8 cellular contexts compared by ENCODE assay signal in the genomic region with DNA sequence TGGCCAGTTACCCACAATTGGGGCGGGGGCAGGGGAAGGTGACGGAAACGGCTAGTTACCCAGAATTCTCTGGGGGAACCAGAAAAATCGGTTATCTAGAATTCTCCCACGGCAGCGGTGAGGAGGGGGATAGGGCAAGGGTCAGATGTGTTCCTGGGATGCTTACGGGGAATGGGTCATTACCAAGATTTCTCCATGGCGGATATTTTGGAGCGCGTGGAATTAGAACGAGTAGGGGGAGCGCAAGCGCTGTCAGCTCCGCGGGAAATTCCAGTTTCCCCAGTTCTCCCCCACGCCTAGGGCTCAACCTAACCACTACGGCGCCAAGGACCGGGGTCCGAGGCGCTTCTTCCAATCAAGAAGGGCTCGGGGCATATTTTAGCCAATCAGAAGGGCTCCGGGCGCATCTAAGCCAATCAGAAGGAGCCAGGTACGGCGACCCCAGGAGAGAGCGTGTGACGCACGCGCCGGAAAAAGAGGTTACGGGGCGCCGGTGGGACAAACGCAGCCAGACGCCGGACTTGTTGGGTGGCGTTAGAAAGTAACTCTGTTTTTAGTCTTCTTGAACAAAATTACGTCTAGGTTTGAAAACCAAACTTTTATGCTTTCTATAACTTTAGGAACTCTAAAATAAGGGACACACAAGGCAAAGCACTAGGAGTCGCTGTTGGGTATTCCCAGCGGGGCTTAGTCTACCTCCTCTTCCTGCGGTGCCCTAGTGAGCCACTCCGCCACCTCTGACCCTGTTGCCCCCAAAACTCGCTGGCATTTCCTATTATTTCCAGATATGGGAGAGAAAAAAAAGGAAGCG. TPM values are rescaled to one million over a fixed set of nuclear protein-coding genes. Genes with fewer than 3 reads are reported as not detected.
DNase-seq lines count a peak whose midpoint lies in the region; ATAC-seq and TF ChIP-seq lines count a peak whose summit lies in the region.

A gene with protein sequence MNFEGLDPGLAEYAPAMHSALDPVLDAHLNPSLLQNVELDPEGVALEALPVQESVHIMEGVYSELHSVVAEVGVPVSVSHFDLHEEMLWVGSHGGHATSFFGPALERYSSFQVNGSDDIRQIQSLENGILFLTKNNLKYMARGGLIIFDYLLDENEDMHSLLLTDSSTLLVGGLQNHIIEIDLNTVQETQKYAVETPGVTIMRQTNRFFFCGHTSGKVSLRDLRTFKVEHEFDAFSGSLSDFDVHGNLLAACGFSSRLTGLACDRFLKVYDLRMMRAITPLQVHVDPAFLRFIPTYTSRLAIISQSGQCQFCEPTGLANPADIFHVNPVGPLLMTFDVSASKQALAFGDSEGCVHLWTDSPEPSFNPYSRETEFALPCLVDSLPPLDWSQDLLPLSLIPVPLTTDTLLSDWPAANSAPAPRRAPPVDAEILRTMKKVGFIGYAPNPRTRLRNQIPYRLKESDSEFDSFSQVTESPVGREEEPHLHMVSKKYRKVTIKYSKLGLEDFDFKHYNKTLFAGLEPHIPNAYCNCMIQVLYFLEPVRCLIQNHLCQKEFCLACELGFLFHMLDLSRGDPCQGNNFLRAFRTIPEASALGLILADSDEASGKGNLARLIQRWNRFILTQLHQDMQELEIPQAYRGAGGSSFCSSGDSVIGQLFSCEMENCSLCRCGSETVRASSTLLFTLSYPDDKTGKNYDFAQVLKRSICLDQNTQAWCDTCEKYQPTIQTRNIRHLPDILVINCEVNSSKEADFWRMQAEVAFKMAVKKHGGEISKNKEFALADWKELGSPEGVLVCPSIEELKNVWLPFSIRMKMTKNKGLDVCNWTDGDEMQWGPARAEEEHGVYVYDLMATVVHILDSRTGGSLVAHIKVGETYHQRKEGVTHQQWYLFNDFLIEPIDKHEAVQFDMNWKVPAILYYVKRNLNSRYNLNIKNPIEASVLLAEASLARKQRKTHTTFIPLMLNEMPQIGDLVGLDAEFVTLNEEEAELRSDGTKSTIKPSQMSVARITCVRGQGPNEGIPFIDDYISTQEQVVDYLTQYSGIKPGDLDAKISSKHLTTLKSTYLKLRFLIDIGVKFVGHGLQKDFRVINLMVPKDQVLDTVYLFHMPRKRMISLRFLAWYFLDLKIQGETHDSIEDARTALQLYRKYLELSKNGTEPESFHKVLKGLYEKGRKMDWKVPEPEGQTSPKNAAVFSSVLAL (minus strand): TSS at position 322 of the 811 bp plus-strand sequence. CDS start 906 bp downstream, outside the sequence.

- H3K36me3 ChIP-seq in SK-N-MC (ENCODE audit: insufficient read depth, low read length) (no peaks in the 10 kb centered on the region), suprapubic skin (no peaks in the 10 kb centered on the region)

- peak within 1 kb of the TSS; percentile 99 for H3K27ac Mint-ChIP-seq in activated naive CD4-positive, alpha-beta T cell treated with anti-CD3 and anti-CD28 coated beads, Interleukin-2, amount 10 ng/mL, durations not matched to agents 7 days and 5 days

- TF ChIP-seq CTCF in NB4 (IDR thresholded peaks at IDR 0.05; ENCODE audit: low read depth, low read length) (peak; percentile 53), suprapubic skin (IDR thresholded peaks at IDR 0.05) (peak; percentile 44 to 66)

- ATAC-seq in HG02571 (IDR thresholded peaks at IDR 0.05; ENCODE audit: unreplicated experiment): peak; percentile 96

- H3K36me3 Mint-ChIP-seq in activated naive CD4-positive, alpha-beta T cell treated with anti-CD3 and anti-CD28 coated beads, Interleukin-2, amount 10 ng/mL, durations not matched to agents 7 days and 5 days: peaks cover 7% of the 10 kb centered on the region

- H3K4me1 ChIP-seq in suprapubic skin: peaks cover 18% of the 10 kb centered on the region

- H3K9ac ChIP-seq in SK-N-MC (ENCODE audit: insufficient read length): peak within 1 kb of the TSS; percentile 88

- no peaks in the 10 kb centered on the region for H3K27me3 Mint-ChIP-seq in activated naive CD4-positive, alpha-beta T cell treated with anti-CD3 and anti-CD28 coated beads, Interleukin-2, amount 10 ng/mL, durations not matched to agents 7 days and 5 days

- no peaks in the 10 kb centered on the region for H3K27me3 ChIP-seq in suprapubic skin

- CTCF ChIA-PET in activated naive CD4-positive, alpha-beta T cell treated with anti-CD3 and anti-CD28 coated beads, Interleukin-2, amount 10 ng/mL, durations not matched to agents 7 days and 5 days (lab: Charles Lee): interaction anchor here (1.2 to 1.7 kb wide), 2 partner anchors 26 to 35 kb away, joined by 4 read pairs; partner anchors contain the start of gene STAT2

- H3K27ac ChIP-seq in SK-N-MC: peak within 1 kb of the TSS; percentile 95
- H3K27ac ChIP-seq in suprapubic skin: peak within 1 kb of the TSS; percentile 95

- H3K4me1 Mint-ChIP-seq in activated naive CD4-positive, alpha-beta T cell treated with anti-CD3 and anti-CD28 coated beads, Interleukin-2, amount 10 ng/mL, durations not matched to agents 7 days and 5 days: peaks cover 51% of the 10 kb centered on the region

- DNase-seq in NB4 (ENCODE audit: low read depth) (peak; percentile 100), SK-N-MC (ENCODE audit: low read depth, low spot score) (peak; percentile 92), globus pallidus (ENCODE audit: low spot score) (peak; percentile 96), nucleus accumbens (lab: John Stamatoyannopoulos, UW) (peak in 55 of 56 donors; percentile 80 to 97 (median 92)), suprapubic skin (ENCODE audit: low spot score in 2 of 2) (peak; percentile 96 to 98)
- peak; percentile 96 for DNase-seq in activated naive CD4-positive, alpha-beta T cell treated with anti-CD3 and anti-CD28 coated beads, Interleukin-2, amount 10 ng/mL, durations not matched to agents 7 days and 5 days

- H3K9me3 Mint-ChIP-seq in activated naive CD4-positive, alpha-beta T cell treated with anti-CD3 and anti-CD28 coated beads, Interleukin-2, amount 10 ng/mL, durations not matched to agents 7 days and 5 days: no peaks in the 10 kb centered on the region

- H3K4me3 ChIP-seq in GM08714 (ENCODE audit: low read length): peak within 1 kb of the TSS; percentile 84
- peak within 1 kb of the TSS; percentile 95 for H3K4me3 ChIP-seq in NB4 (ENCODE audit: low read depth, low read length)
- peak within 1 kb of the TSS; percentile 88 for H3K4me3 ChIP-seq in SK-N-MC
- peak within 1 kb of the TSS; percentile 67 for H3K4me3 ChIP-seq in suprapubic skin

- H3K4me3 Mint-ChIP-seq in activated naive CD4-positive, alpha-beta T cell treated with anti-CD3 and anti-CD28 coated beads, Interleukin-2, amount 10 ng/mL, durations not matched to agents 7 days and 5 days: peak within 1 kb of the TSS; percentile 94

- H3K9me3 ChIP-seq in SK-N-MC (ENCODE audit: low read depth, low read length) (no peaks in the 10 kb centered on the region), suprapubic skin (no peaks in the 10 kb centered on the region)

- under 1% methylated on average over 44 of the region's 45 CpGs for WGBS in suprapubic skin

- TF ChIP-seq POLR2A in NB4 (IDR thresholded peaks at IDR 0.05; ENCODE audit: extremely low read depth, insufficient read length): peak; percentile 82
- peak in 1 of 2 donors; percentile 65 for TF ChIP-seq POLR2A in suprapubic skin (IDR thresholded peaks at IDR 0.05)

- TF ChIP-seq EP300 in suprapubic skin (IDR thresholded peaks at IDR 0.05): no peak

RNA-seq across cellular contexts. Expression of the gene that starts here (rescaled TPM):
- 100 to 1,000 TPM in 1 of 4 donors, 10 to 100 TPM in 3; 27.2 to 141 (median 39.7) TPM for total RNA-seq in suprapubic skin

Comparison
In these comparisons a context has a peak if more than half of its experiments do, and no peak if none do; other contexts are left out.
1. Peak in every context shown above with its lines: DNase-seq, ATAC-seq, H3K4me3 ChIP-seq and H3K27ac ChIP-seq.